25 cellular contexts compared by ENCODE assay signal in genomic region chr10:45657033-45657926, GRCh38. TPM values are rescaled to one million over a fixed set of nuclear protein-coding genes. Genes with fewer than 3 reads are reported as not detected.
DNase-seq lines count a peak whose midpoint lies in the region; ATAC-seq and TF ChIP-seq lines count a peak whose summit lies in the region.
"Had no signal": no experiment of that assay in that cellular context is flagged by ENCODE, and none has a peak within 500 bp of the region (broad histone marks: within the 10 kb centered on the region; RNA-seq: fewer than 3 reads in every experiment).

No MANE protein-coding gene starts in this region.

- peak overlapping the region; percentile 89 for H3K4me2 ChIP-seq in DOHH2 (ENCODE audit: low read length)
- H3K4me2 ChIP-seq: hepatocyte had no signal

- peak overlapping the region; percentile 51 for H3K27ac Mint-ChIP-seq in T-helper 2 cell treated with Interferon-gamma antibody and Interleukin-4, amounts not matched to agents 5 μg/mL and 100 μg/mL, for 36 hours
- H3K27ac Mint-ChIP-seq: activated T-helper 2 cell treated with anti-CD3 and anti-CD28 coated beads, Interferon-gamma antibody, Interleukin-2, Interleukin-4, amounts not matched to agents 10 μg/mL and 5 μg/mL and 100 μg/mL, durations not matched to agents 14 hours and 24 hours and 36 hours; HFFc6 had no signal

- DNase-seq in activated CD4-positive, CD25-positive, alpha-beta regulatory T cell (lab: John Stamatoyannopoulos, UW), result no peak
- DNase-seq in T-helper 2 cell treated with Interferon-gamma antibody and Interleukin-4, amounts not matched to agents 5 μg/mL and 100 μg/mL, for 36 hours (ENCODE audit: low spot score), result no peak
- DNase-seq in erythroblast (lab: John Stamatoyannopoulos, UW) (peak; percentile 20 to 31), posterior cingulate gyrus (no peak), heart right ventricle (no peak)
- DNase-seq: activated CD4-positive, alpha-beta T cell treated with anti-CD3 and anti-CD28 coated beads, Interleukin-2, amount 50 U/mL, for 48 hours; amniotic stem cell; Calu3; foreskin fibroblast; HFFc6; islet precursor cell; NCI-H1436 treated with DMSO at 0.1 percent for 48 hours; NCI-H2171; NCI-H526 treated with DMSO at 0.1 percent for 48 hours; Right ventricle myocardium superior; stimulated activated CD4-positive, alpha-beta T cell treated with anti-CD3 and anti-CD28 coated beads, Interleukin-4, amount 100 ng/mL, for 1 hour; upper lobe of right lung had no signal

- H3K9me3 ChIP-seq in DOHH2 (ENCODE audit: control insufficient read depth, insufficient read depth, low read length) (no peaks in the 10 kb centered on the region), heart right ventricle (peaks cover 0 to 15% (median 0%) of the 10 kb centered on the region in 11 donors)

- no peaks in the 10 kb centered on the region for H4K20me1 ChIP-seq in DOHH2 (ENCODE audit: control insufficient read depth, insufficient read depth, low read depth, low read length)

- TF ChIP-seq CTCF in DOHH2 (IDR thresholded peaks at IDR 0.05; ENCODE audit: low read depth, low read length, poor library complexity, severe bottlenecking) (no peak), heart right ventricle (IDR thresholded peaks at IDR 0.05) (no peak)

- TF ChIP-seq POLR2A in erythroblast (IDR thresholded peaks at IDR 0.05; ENCODE audit: low read length), result no peak

- WGBS in heart right ventricle, 2 donors, result 94 to 97% methylated on average over 6 of the region's 6 CpGs

- H3K4me3 ChIP-seq in DOHH2 (ENCODE audit: low read length), result peak overlapping the region; percentile 60
- H3K4me3 ChIP-seq in heart right ventricle, result no peak overlapping the region
- H3K4me3 ChIP-seq: cardiac muscle cell, hepatocyte, upper lobe of right lung had no signal

- peaks cover 21% of the 10 kb centered on the region for H3K9me3 Mint-ChIP-seq in T-helper 2 cell treated with Interferon-gamma antibody and Interleukin-4, amounts not matched to agents 5 μg/mL and 100 μg/mL, for 36 hours
- H3K9me3 Mint-ChIP-seq: HFFc6 had no signal

- no peaks in the 10 kb centered on the region for H3K9me2 ChIP-seq in DOHH2 (replicated peaks; ENCODE audit: control insufficient read depth, low read length)

- peaks cover 53% of the 10 kb centered on the region for H3K36me3 Mint-ChIP-seq in T-helper 2 cell treated with Interferon-gamma antibody and Interleukin-4, amounts not matched to agents 5 μg/mL and 100 μg/mL, for 36 hours (ENCODE audit: low read depth)

- no peaks in the 10 kb centered on the region for H3K27me3 ChIP-seq in DOHH2 (ENCODE audit: control insufficient read depth, low read length)
- H3K27me3 ChIP-seq in heart right ventricle, result no peaks in the 10 kb centered on the region
- H3K27me3 ChIP-seq: cardiac muscle cell, hepatocyte, upper lobe of right lung had no signal

- H3K79me2 ChIP-seq in DOHH2 (ENCODE audit: control insufficient read depth, low read length), result peaks cover 96% of the 10 kb centered on the region

- H3K4me3 Mint-ChIP-seq in T-helper 2 cell treated with Interferon-gamma antibody and Interleukin-4, amounts not matched to agents 5 μg/mL and 100 μg/mL, for 36 hours, result no peak overlapping the region
- H3K4me3 Mint-ChIP-seq: HFFc6 had no signal

- ATAC-seq in activated CD4-positive, CD25-positive, alpha-beta regulatory T cell treated with anti-CD3 and anti-CD28 coated beads, Interleukin-2, amount 50 U/mL, for 24 hours, result peak; percentile 91 to 92
- ATAC-seq in HG03135 (IDR thresholded peaks at IDR 0.05; ENCODE audit: unreplicated experiment), result no peak
- no peak for ATAC-seq in heart right ventricle
- ATAC-seq: upper lobe of right lung had no signal

- H3F3A ChIP-seq in DOHH2 (ENCODE audit: control insufficient read depth, insufficient read depth), result peaks cover 69% of the 10 kb centered on the region

- intact Hi-C loops in posterior cingulate gyrus (cut with DNase I), result no loop called here
- intact Hi-C loops in heart right ventricle (cut with DNase I), result no loop called here

- H3K27ac ChIP-seq in DOHH2 (ENCODE audit: low read depth, low read length) (peak overlapping the region; percentile 97), heart right ventricle (no peak overlapping the region)
- H3K27ac ChIP-seq: 22Rv1, cardiac muscle cell, epithelial cell of prostate, hepatocyte, upper lobe of right lung had no signal

- peaks cover 73% of the 10 kb centered on the region for H3K36me3 ChIP-seq in DOHH2 (ENCODE audit: control insufficient read depth, low read length)
- H3K36me3 ChIP-seq in heart right ventricle, result peaks cover 0 to 42% (median 4%) of the 10 kb centered on the region in 9 donors
- H3K36me3 ChIP-seq: cardiac muscle cell had no signal

- H3K4me1 Mint-ChIP-seq in T-helper 2 cell treated with Interferon-gamma antibody and Interleukin-4, amounts not matched to agents 5 μg/mL and 100 μg/mL, for 36 hours (ENCODE audit: low read depth), result peaks cover 26% of the 10 kb centered on the region

- H3K4me1 ChIP-seq in DOHH2 (ENCODE audit: control insufficient read depth, low read length) (peaks cover 97% of the 10 kb centered on the region), heart right ventricle (peaks cover 0 to 28% (median 4%) of the 10 kb centered on the region in 9 donors)
- H3K4me1 ChIP-seq: upper lobe of right lung had no signal

- H3K27me3 Mint-ChIP-seq in T-helper 2 cell treated with Interferon-gamma antibody and Interleukin-4, amounts not matched to agents 5 μg/mL and 100 μg/mL, for 36 hours (ENCODE audit: low read depth), result no peaks in the 10 kb centered on the region

RNA-seq across cellular contexts. Expression of gene ZFAND4, which starts 15.3 kb away (rescaled TPM):
- 10 to 100 TPM in 8 of 10 donors, 1 to 10 TPM in 2; 9.5 to 12.5 (median 10.5) TPM for total RNA-seq in heart right ventricle
- polyA plus RNA-seq in heart right ventricle, result 1 to 10 TPM; 3.2 to 6.9 TPM

Comparison
In these comparisons a context has a peak if more than half of its experiments do, and no peak if none do; other contexts are left out.
1. ATAC-seq: peak in activated CD4-positive, CD25-positive, alpha-beta regulatory T cell treated with anti-CD3 and anti-CD28 coated beads, Interleukin-2, amount 50 U/mL, for 24 hours (2 of 2); none in HG03135 (single experiment) and heart right ventricle (0 of 8).
2. DNase-seq: peak in erythroblast (2 of 2); none in activated CD4-positive, CD25-positive, alpha-beta regulatory T cell (0 of 4), T-helper 2 cell treated with Interferon-gamma antibody and Interleukin-4, amounts not matched to agents 5 μg/mL and 100 μg/mL, for 36 hours (single experiment), posterior cingulate gyrus (0 of 10) and heart right ventricle (0 of 2).